In genomic region chr2:30444283-30444682, GRCh38 we compare ENCODE assay signal across 25 cellular contexts. TPM values are rescaled to one million over a fixed set of nuclear protein-coding genes. Genes with fewer than 3 reads are reported as not detected.
DNase-seq lines count a peak whose midpoint lies in the region; ATAC-seq and TF ChIP-seq lines count a peak whose summit lies in the region.
"Had no signal": no experiment of that assay in that cellular context is flagged by ENCODE, and none has a peak within 500 bp of the region (broad histone marks: within the 10 kb centered on the region; RNA-seq: fewer than 3 reads in every experiment).

No MANE protein-coding gene starts in this region.

- H3K27ac ChIP-seq in GM23248 (0 out of 2 replicates have a peak overlapping the region, but pooled peaks have one; percentile 1), gastrocnemius medialis (no peak overlapping the region)
- H3K27ac ChIP-seq: coronary artery, epithelial cell of prostate, heart right ventricle, SJSA1, WERI-Rb-1 had no signal

- H3K4me2 ChIP-seq in GM23248 (ENCODE audit: unreplicated experiment) = no peak overlapping the region

- H3K9me2 ChIP-seq in GM23248 (ENCODE audit: insufficient read depth) = no peaks in the 10 kb centered on the region

- 0 out of 2 replicates have a peak, but pooled peaks cover 6% of the 10 kb centered on the region for H3F3A ChIP-seq in GM23248 (ENCODE audit: insufficient read depth)

- H2AFZ ChIP-seq in GM23248 = no peak overlapping the region

- intact Hi-C loops in gastrocnemius medialis (cut with DNase I; ENCODE audit: low total_unique reads) = loop anchor here (10.0 kb wide), 1 partner anchor 261 kb away; no protein-coding TSS in a partner anchor

- no peak overlapping the region for H3K4me3 ChIP-seq in GM23248
- H3K4me3 ChIP-seq in gastrocnemius medialis = no peak overlapping the region
- H3K4me3 ChIP-seq: coronary artery, heart right ventricle, SJSA1 had no signal

- H3K9me3 ChIP-seq in GM23248 (ENCODE audit: low read depth) (no peaks in the 10 kb centered on the region), gastrocnemius medialis (no peaks in the 10 kb centered on the region)
- H3K9me3 ChIP-seq: heart right ventricle, SJSA1 had no signal

- H3K36me3 ChIP-seq in GM23248 (ENCODE audit: low read depth) = no peaks in the 10 kb centered on the region
- H3K36me3 ChIP-seq in gastrocnemius medialis = no peaks in the 10 kb centered on the region
- H3K36me3 ChIP-seq: heart right ventricle had no signal

- H3K79me2 ChIP-seq in GM23248 (ENCODE audit: insufficient read depth) = peaks cover 21% of the 10 kb centered on the region

- no peak for TF ChIP-seq POLR2A in gastrocnemius medialis (IDR thresholded peaks at IDR 0.05)

- 6 to 8% methylated on average over 3 of the region's 3 CpGs for WGBS in GM23248 (ENCODE audit: low coverage in 1 of 2, low lambda C conversion rate in 2 of 2, missing lambda C conversion rate in 2 of 2), 2 experiments

- no peaks in the 10 kb centered on the region for H4K20me1 ChIP-seq in GM23248 (ENCODE audit: insufficient read depth)

- H3K27me3 ChIP-seq in GM23248 (replicated peaks; ENCODE audit: insufficient read depth) (no peaks in the 10 kb centered on the region), gastrocnemius medialis (no peaks in the 10 kb centered on the region)
- H3K27me3 ChIP-seq: heart right ventricle, SJSA1 had no signal

- ATAC-seq in gastrocnemius medialis = peak in 1 of 2 donors; percentile 20
- ATAC-seq: heart right ventricle had no signal

- peak; percentile 58 to 60 for DNase-seq in AML-193 (lab: John Stamatoyannopoulos, UW)
- peak; percentile 60 for DNase-seq in GM23248
- peak; percentile 78 for DNase-seq in fibroblast of gingiva (ENCODE audit: low read depth)
- peak; percentile 13 to 54 for DNase-seq in gastrocnemius medialis
- no peak for DNase-seq in DMS79 (lab: John Stamatoyannopoulos, UW)
- DNase-seq in HCEC 1CT = no peak
- no peak for DNase-seq in NCI-H2107 treated with DMSO at 0.1 percent for 48 hours (lab: John Stamatoyannopoulos, UW; ENCODE audit: unreplicated experiment)
- DNase-seq: activated CD4-positive, alpha-beta T cell treated with anti-CD3 and anti-CD28 coated beads for 4 hours; activated effector memory CD4-positive, alpha-beta T cell treated with anti-CD3 and anti-CD28 coated beads, Interleukin-2, amount 50 U/mL, for 16 hours; activated naive CD8-positive, alpha-beta T cell treated with anti-CD3 and anti-CD28 coated beads for 36 hours; effector CD8-positive, alpha-beta T cell; foreskin fibroblast; GOT3; heart right ventricle; HFFc6; kidney; NCI-H1417; NCI-H2029 treated with DMSO at 0.1 percent for 48 hours; stimulated activated CD4-positive, alpha-beta T cell treated with anti-CD3 and anti-CD28 coated beads, Interleukin-15, amount 100 ng/mL, for 24 hours; stimulated activated CD4-positive, alpha-beta T cell treated with anti-CD3 and anti-CD28 coated beads, Interleukin-4, amount 100 ng/mL, for 4 hours; T1000; WERI-Rb-1 had no signal

- H3K4me1 ChIP-seq in GM23248 (ENCODE audit: insufficient read depth) (peaks cover 19% of the 10 kb centered on the region), gastrocnemius medialis (peaks cover 17 to 18% of the 10 kb centered on the region in 2 donors)

- H3K9ac ChIP-seq in GM23248 = no peak overlapping the region

- in situ Hi-C loops in GM23248 (cut with MboI) = no loop called here
- in situ Hi-C loops in gastrocnemius medialis (cut with MboI; ENCODE audit: low sequenced_read_pairs in 4 of 4) = no loop called here

- TF ChIP-seq CTCF in gastrocnemius medialis (IDR thresholded peaks at IDR 0.05 in 4 of 5, conservative IDR thresholded peaks at IDR 0.05 in 1 of 5) = no peak

RNA-seq across cellular contexts. Expression of gene LCLAT1, which starts 2.8 kb away (rescaled TPM):
- total RNA-seq in GM23248 (2014; rRNA removed; shearing (Covaris generic)) = 31.7 and 32.3 TPM in 2 replicates
- 29.7 and 31.2 TPM in 2 replicates for polyA plus RNA-seq in GM23248 (2016; fragmentation: Nextera tagmentation; extraction: Ambion mirVana)
- 10 to 100 TPM in 2 of 4 donors, 1 to 10 TPM in 2; 4.3 to 14.5 (median 11.3) TPM for total RNA-seq in gastrocnemius medialis

Comparison
In these comparisons a context has a peak if more than half of its experiments do, and no peak if none do; other contexts are left out.
1. DNase-seq: peak in AML-193 (2 of 2), GM23248 (single experiment), fibroblast of gingiva (single experiment) and gastrocnemius medialis (2 of 2); none in DMS79 (single experiment), HCEC 1CT (single experiment) and NCI-H2107 treated with DMSO at 0.1 percent for 48 hours (single experiment).